ENCODE assay signal across 23 cellular contexts in genomic region chr1:21067551-21068227, GRCh38.
"Had no signal": no experiment of that assay in that cellular context is flagged by ENCODE, and none has a peak within 500 bp of the region (broad histone marks: within the 10 kb centered on the region; RNA-seq: fewer than 3 reads in every experiment).

No MANE protein-coding gene starts in this region.

- H3K4me3 ChIP-seq: K562 had no signal

- FAIRE-seq: K562 had no signal

- H3K4me1 Mint-ChIP-seq: T-cell had no signal

- H3K27ac Mint-ChIP-seq: IgD-negative memory B cell, T-cell had no signal

- H3K4me3 Mint-ChIP-seq: IgD-negative memory B cell, T-cell had no signal

- H3K4me2 ChIP-seq: KMS-11, SK-N-SH had no signal

- DNase-seq: Kasumi-1, MM.1S, NCI-H1105, NCI-H1417 treated with DMSO at 0.1 percent for 48 hours, NCI-H187, NCI-H2029, NCI-H2081 treated with DMSO at 0.1 percent for 48 hours, NCI-H2171, NCI-H226, NCI-H446, NCI-H510A, NCI-H524 treated with DMSO at 0.1 percent for 48 hours, NCI-H69, NCI-H774, SHP77, SK-N-SH, SW 1271, T-cell had no signal

- H3K9me3 ChIP-seq: SK-N-SH had no signal

- ATAC-seq: K562, Panc1, T-cell had no signal

- H3K9ac ChIP-seq: KMS-11, SK-N-SH had no signal

- H3K27ac ChIP-seq: KMS-11, RWPE1 had no signal

- H3K36me3 Mint-ChIP-seq: T-cell had no signal

- H3K27me3 Mint-ChIP-seq: IgD-negative memory B cell, T-cell had no signal

- H3K9me3 Mint-ChIP-seq: IgD-negative memory B cell, T-cell had no signal
